24 cellular contexts compared by ENCODE assay signal in the genomic region with DNA sequence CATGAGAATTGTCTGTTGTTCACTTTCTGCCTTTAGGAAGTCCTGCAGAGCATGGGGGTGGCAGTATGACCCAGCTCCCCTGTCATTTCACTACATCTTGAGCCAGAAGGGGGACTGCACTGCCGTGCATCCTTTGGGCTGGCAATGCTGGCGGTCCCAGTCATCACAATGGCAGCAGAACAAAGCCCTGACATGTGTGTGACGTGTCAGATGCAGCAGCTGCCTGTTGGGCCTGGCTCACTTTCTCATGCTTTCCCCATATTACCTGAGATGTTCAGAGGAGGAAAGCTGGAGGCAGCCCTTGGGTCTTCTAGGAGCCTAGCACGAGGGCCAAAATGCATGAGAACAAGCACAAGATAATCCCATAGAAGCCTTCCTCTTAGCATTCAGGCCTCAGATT.
"Had no signal": no experiment of that assay in that cellular context is flagged by ENCODE, and none has a peak within 500 bp of the region (broad histone marks: within the 10 kb centered on the region; RNA-seq: fewer than 3 reads in every experiment).

No MANE protein-coding gene starts in this region.

- H3K9me3 Mint-ChIP-seq: mesothelial cell of epicardium had no signal

- H3K9me3 ChIP-seq: esophagus squamous epithelium, gastrocnemius medialis, heart right ventricle, left lung, lower lobe of right lung, mucosa of descending colon had no signal

- H3K4me1 Mint-ChIP-seq: mesothelial cell of epicardium had no signal

- H3K36me3 ChIP-seq: gastrocnemius medialis had no signal

- H3K27me3 ChIP-seq: dorsolateral prefrontal cortex, esophagus squamous epithelium, gastrocnemius medialis, heart right ventricle, left lung had no signal

- H3K4me3 Mint-ChIP-seq: mesothelial cell of epicardium had no signal

- H3K27ac Mint-ChIP-seq: mesothelial cell of epicardium had no signal

- H3K4me1 ChIP-seq: esophagus squamous epithelium, gastrocnemius medialis, heart right ventricle, left lung, lower lobe of right lung had no signal

- ATAC-seq: esophagus mucosa, gastrocnemius medialis, heart right ventricle, left cardiac atrium, left lung, left ventricle myocardium superior, lower lobe of right lung, mucosa of descending colon had no signal

- H3K4me3 ChIP-seq: coronary artery, dorsolateral prefrontal cortex, esophagus squamous epithelium, gastrocnemius medialis, heart right ventricle, left lung, lower lobe of right lung, mucosa of descending colon had no signal

- H3K27ac ChIP-seq: coronary artery, dorsolateral prefrontal cortex, epithelial cell of prostate, esophagus squamous epithelium, gastrocnemius medialis, heart right ventricle, left lung, lower lobe of right lung had no signal

- DNase-seq: cerebellar nuclear complex; dermis blood vessel endothelial cell; dorsolateral prefrontal cortex; effector CD4-positive, alpha-beta T cell; effector memory CD4-positive, alpha-beta T cell; erythroblast; esophagus squamous epithelium; foreskin fibroblast; foreskin melanocyte; gastrocnemius medialis; glutamatergic neuron; head of caudate nucleus; heart right ventricle; hippocampal formation; left cardiac atrium; left lung; left ventricle myocardium superior; lower lobe of right lung; mesenchymal stem cell; mucosa of descending colon had no signal

- H3K36me3 Mint-ChIP-seq: mesothelial cell of epicardium had no signal
